8 cellular contexts compared by ENCODE assay signal in genomic region chr5:53041071-53041692, GRCh38. TPM values are rescaled to one million over a fixed set of nuclear protein-coding genes. Genes with fewer than 3 reads are reported as not detected.
DNase-seq lines count a peak whose midpoint lies in the region; ATAC-seq lines count a peak whose summit lies in the region.

No MANE protein-coding gene starts in this region.

- H3K27ac Mint-ChIP-seq in activated CD4-positive, alpha-beta T cell treated with anti-CD3 and anti-CD28 coated beads, Interleukin-2, amount 10 ng/mL, durations not matched to agents 7 days and 5 days, result peak overlapping the region; percentile 90
- no peak overlapping the region for H3K27ac Mint-ChIP-seq in activated CD4-positive, alpha-beta memory T cell treated with anti-CD3 and anti-CD28 coated beads for 36 hours
- H3K27ac Mint-ChIP-seq in stimulated activated memory B cell treated with anti-CD40 and anti-IgM and Interleukin-4, amounts not matched to agents 10 μg/mL and 1 μg/mL and 100 μg/mL, for 72 hours, result no peak overlapping the region

- H3K27me3 Mint-ChIP-seq in activated CD4-positive, alpha-beta T cell treated with anti-CD3 and anti-CD28 coated beads, Interleukin-2, amount 10 ng/mL, durations not matched to agents 7 days and 5 days, result peaks cover 7% of the 10 kb centered on the region
- peaks cover 7% of the 10 kb centered on the region for H3K27me3 Mint-ChIP-seq in activated CD4-positive, alpha-beta memory T cell treated with anti-CD3 and anti-CD28 coated beads for 36 hours
- H3K27me3 Mint-ChIP-seq in stimulated activated memory B cell treated with anti-CD40 and anti-IgM and Interleukin-4, amounts not matched to agents 10 μg/mL and 1 μg/mL and 100 μg/mL, for 72 hours, result peaks cover 18% of the 10 kb centered on the region

- H3K36me3 Mint-ChIP-seq in activated CD4-positive, alpha-beta T cell treated with anti-CD3 and anti-CD28 coated beads, Interleukin-2, amount 10 ng/mL, durations not matched to agents 7 days and 5 days (ENCODE audit: low read depth), result peaks cover 28% of the 10 kb centered on the region
- no peaks in the 10 kb centered on the region for H3K36me3 Mint-ChIP-seq in activated CD4-positive, alpha-beta memory T cell treated with anti-CD3 and anti-CD28 coated beads for 36 hours
- no peaks in the 10 kb centered on the region for H3K36me3 Mint-ChIP-seq in stimulated activated memory B cell treated with anti-CD40 and anti-IgM and Interleukin-4, amounts not matched to agents 10 μg/mL and 1 μg/mL and 100 μg/mL, for 72 hours

- peaks cover 72% of the 10 kb centered on the region for H3K4me1 Mint-ChIP-seq in activated CD4-positive, alpha-beta T cell treated with anti-CD3 and anti-CD28 coated beads, Interleukin-2, amount 10 ng/mL, durations not matched to agents 7 days and 5 days
- H3K4me1 Mint-ChIP-seq in activated CD4-positive, alpha-beta memory T cell treated with anti-CD3 and anti-CD28 coated beads for 36 hours (ENCODE audit: low read depth), result peaks cover 42% of the 10 kb centered on the region
- H3K4me1 Mint-ChIP-seq in stimulated activated memory B cell treated with anti-CD40 and anti-IgM and Interleukin-4, amounts not matched to agents 10 μg/mL and 1 μg/mL and 100 μg/mL, for 72 hours, result peaks cover 6% of the 10 kb centered on the region

- POLR2A ChIA-PET in activated CD4-positive, alpha-beta T cell treated with anti-CD3 and anti-CD28 coated beads, Interleukin-2, amount 10 ng/mL, durations not matched to agents 7 days and 5 days (lab: Charles Lee), result interaction anchor here (0.8 to 1.0 kb wide), 2 partner anchors 10 to 28 kb away, joined by 3 read pairs; no protein-coding TSS in a partner anchor
- POLR2A ChIA-PET in activated CD4-positive, alpha-beta memory T cell treated with anti-CD3 and anti-CD28 coated beads for 36 hours (lab: Charles Lee), result interaction anchor here (1.0 to 2.4 kb wide), 5 partner anchors 9 to 69 kb away, joined by 3 to 10 read pairs (median 5); no protein-coding TSS in a partner anchor

- H3K4me3 Mint-ChIP-seq in activated CD4-positive, alpha-beta T cell treated with anti-CD3 and anti-CD28 coated beads, Interleukin-2, amount 10 ng/mL, durations not matched to agents 7 days and 5 days, result peak overlapping the region; percentile 65
- H3K4me3 Mint-ChIP-seq in activated CD4-positive, alpha-beta memory T cell treated with anti-CD3 and anti-CD28 coated beads for 36 hours, result peak overlapping the region; percentile 25
- no peak overlapping the region for H3K4me3 Mint-ChIP-seq in stimulated activated memory B cell treated with anti-CD40 and anti-IgM and Interleukin-4, amounts not matched to agents 10 μg/mL and 1 μg/mL and 100 μg/mL, for 72 hours

- H3K9me3 Mint-ChIP-seq in activated CD4-positive, alpha-beta T cell treated with anti-CD3 and anti-CD28 coated beads, Interleukin-2, amount 10 ng/mL, durations not matched to agents 7 days and 5 days, result peaks cover 5% of the 10 kb centered on the region
- no peaks in the 10 kb centered on the region for H3K9me3 Mint-ChIP-seq in activated CD4-positive, alpha-beta memory T cell treated with anti-CD3 and anti-CD28 coated beads for 36 hours
- H3K9me3 Mint-ChIP-seq in stimulated activated memory B cell treated with anti-CD40 and anti-IgM and Interleukin-4, amounts not matched to agents 10 μg/mL and 1 μg/mL and 100 μg/mL, for 72 hours, result no peaks in the 10 kb centered on the region

- intact Hi-C loops in activated CD4-positive, alpha-beta memory T cell treated with anti-CD3 and anti-CD28 coated beads for 36 hours (cut with micrococcal nuclease), result loop anchor here (1.0 kb wide), 5 partner anchors 10 to 53 kb away; no protein-coding TSS in a partner anchor
- intact Hi-C loops in cardiac septum (cut with DNase I), result no loop called here

- DNase-seq in activated CD4-positive, alpha-beta T cell treated with anti-CD3 and anti-CD28 coated beads, Interleukin-2, amount 10 ng/mL, durations not matched to agents 7 days and 5 days, result peak; percentile 61
- DNase-seq in activated CD4-positive, alpha-beta T cell treated with anti-CD3 and anti-CD28 coated beads, Interleukin-2, amount 50 U/mL, for 4 hours, result no peak
- peak; percentile 32 for DNase-seq in activated CD4-positive, alpha-beta memory T cell treated with anti-CD3 and anti-CD28 coated beads for 36 hours
- DNase-seq in cardiac septum (ENCODE audit: low spot score) (no peak), NCI-H1436 (lab: John Stamatoyannopoulos, UW) (no peak), NCI-H2196 treated with DMSO at 0.1 percent for 48 hours (lab: John Stamatoyannopoulos, UW; ENCODE audit: unreplicated experiment) (no peak)

- CTCF ChIA-PET in activated CD4-positive, alpha-beta T cell treated with anti-CD3 and anti-CD28 coated beads, Interleukin-2, amount 10 ng/mL, durations not matched to agents 7 days and 5 days (lab: Charles Lee), result interaction anchor here (0.8 to 2.9 kb wide), 6 partner anchors 9 to 31 kb away, joined by 3 to 19 read pairs (median 4); no protein-coding TSS in a partner anchor
- CTCF ChIA-PET in activated CD4-positive, alpha-beta memory T cell treated with anti-CD3 and anti-CD28 coated beads for 36 hours (lab: Charles Lee), result interaction anchor here (0.7 to 2.7 kb wide), 6 partner anchors 10 to 93 kb away, joined by 3 to 8 read pairs (median 4); partner anchors contain the start of gene MOCS2

- ATAC-seq in HG02938 (IDR thresholded peaks at IDR 0.05; ENCODE audit: unreplicated experiment), result peak; percentile 97
- ATAC-seq in stimulated activated memory B cell treated with anti-CD40 and anti-IgM and Interleukin-4, amounts not matched to agents 10 μg/mL and 1 μg/mL and 100 μg/mL, for 72 hours, result peak; percentile 82

RNA-seq across cellular contexts. Expression of gene ITGA2, which starts 52.0 kb away (rescaled TPM):
- total RNA-seq in activated CD4-positive, alpha-beta T cell treated with anti-CD3 and anti-CD28 coated beads, Interleukin-2, amount 10 ng/mL, durations not matched to agents 7 days and 5 days, result 1 to 10 TPM; 3.9 to 4.0 TPM
- 1 to 10 TPM; 2.2 to 2.3 TPM for total RNA-seq in activated CD4-positive, alpha-beta memory T cell treated with anti-CD3 and anti-CD28 coated beads for 36 hours
- total RNA-seq in cardiac septum, result 1.4 TPM

Comparison
In these comparisons a context has a peak if more than half of its experiments do, and no peak if none do; other contexts are left out.
1. DNase-seq: peak in activated CD4-positive, alpha-beta T cell treated with anti-CD3 and anti-CD28 coated beads, Interleukin-2, amount 10 ng/mL, durations not matched to agents 7 days and 5 days (single experiment) and activated CD4-positive, alpha-beta memory T cell treated with anti-CD3 and anti-CD28 coated beads for 36 hours (single experiment); none in activated CD4-positive, alpha-beta T cell treated with anti-CD3 and anti-CD28 coated beads, Interleukin-2, amount 50 U/mL, for 4 hours (0 of 2), cardiac septum (single experiment), NCI-H1436 (single experiment) and NCI-H2196 treated with DMSO at 0.1 percent for 48 hours (single experiment).